ENCODE assay signal across 8 cellular contexts in genomic region chr21:33932731-33933130, GRCh38. TPM values are rescaled to one million over a fixed set of nuclear protein-coding genes. Genes with fewer than 3 reads are reported as not detected.
DNase-seq lines count a peak whose midpoint lies in the region; ATAC-seq and TF ChIP-seq lines count a peak whose summit lies in the region.

No MANE protein-coding gene starts in this region.

- H3K27ac ChIP-seq in tibial nerve, result peak overlapping the region in 3 of 4 donors; percentile 42 to 73 (median 60)

- peaks cover 0 to 19% (median 0%) of the 10 kb centered on the region in 4 donors for H3K4me1 ChIP-seq in tibial nerve

- H3K27me3 ChIP-seq in tibial nerve, result no peaks in the 10 kb centered on the region

- 98 to 100% methylated on average over 5 of the region's 5 CpGs for WGBS in tibial nerve, 2 donors

- peak overlapping the region; percentile 94 to 97 for H3K4me3 Mint-ChIP-seq in activated T-cell treated with anti-CD3 and anti-CD28 coated beads, Interleukin-2, amount 50 U/mL, for 72 hours
- peak overlapping the region; percentile 98 for H3K4me3 Mint-ChIP-seq in activated T-helper 2 cell treated with anti-CD3 and anti-CD28 coated beads, Interferon-gamma antibody, Interleukin-2, Interleukin-4, amounts not matched to agents 10 μg/mL and 5 μg/mL and 100 μg/mL, durations not matched to agents 14 hours and 24 hours and 36 hours (ENCODE audit: low read depth)
- peak overlapping the region; percentile 86 for H3K4me3 Mint-ChIP-seq in mesothelial cell of epicardium

- H3K4me3 ChIP-seq in tibial nerve, result peak overlapping the region in 1 of 4 donors; percentile 49

- no peaks in the 10 kb centered on the region for H3K36me3 ChIP-seq in tibial nerve

- no peak for DNase-seq in activated T-cell treated with anti-CD3 and anti-CD28 coated beads, Interleukin-2, amount 50 U/mL, for 72 hours
- DNase-seq in activated T-cell treated with anti-CD3 and anti-CD28 coated beads for 4 hours (no peak), mesothelial cell of epicardium (ENCODE audit: low spot score in 2 of 2, unreplicated experiment in 2 of 2) (no peak), tibial nerve (ENCODE audit: low spot score in 2 of 2) (no peak), COLO829 (ENCODE audit: low spot score) (no peak)
- no peak for DNase-seq in activated T-helper 2 cell treated with anti-CD3 and anti-CD28 coated beads, Interferon-gamma antibody, Interleukin-2, Interleukin-4, amounts not matched to agents 10 μg/mL and 5 μg/mL and 100 μg/mL, durations not matched to agents 14 hours and 24 hours and 36 hours (ENCODE audit: low spot score)

- TF ChIP-seq EP300 in tibial nerve (IDR thresholded peaks at IDR 0.05), result no peak

- peak overlapping the region; percentile 99 for H3K27ac Mint-ChIP-seq in activated T-cell treated with anti-CD3 and anti-CD28 coated beads, Interleukin-2, amount 50 U/mL, for 72 hours
- peak overlapping the region; percentile 98 for H3K27ac Mint-ChIP-seq in activated T-helper 2 cell treated with anti-CD3 and anti-CD28 coated beads, Interferon-gamma antibody, Interleukin-2, Interleukin-4, amounts not matched to agents 10 μg/mL and 5 μg/mL and 100 μg/mL, durations not matched to agents 14 hours and 24 hours and 36 hours
- peak overlapping the region; percentile 93 for H3K27ac Mint-ChIP-seq in mesothelial cell of epicardium

- no peak for TF ChIP-seq POLR2A in tibial nerve (IDR thresholded peaks at IDR 0.05)

- ATAC-seq in activated T-cell treated with anti-CD3 and anti-CD28 coated beads, Interleukin-2, amount 50 U/mL, for 72 hours (replicated peaks in 1 of 2), result no peak
- ATAC-seq in GM18861 (IDR thresholded peaks at IDR 0.05; ENCODE audit: unreplicated experiment) (no peak), GM19035 (IDR thresholded peaks at IDR 0.05; ENCODE audit: unreplicated experiment) (no peak)

- H3K9me3 Mint-ChIP-seq in activated T-cell treated with anti-CD3 and anti-CD28 coated beads, Interleukin-2, amount 50 U/mL, for 72 hours, result no peaks in the 10 kb centered on the region
- no peaks in the 10 kb centered on the region for H3K9me3 Mint-ChIP-seq in activated T-helper 2 cell treated with anti-CD3 and anti-CD28 coated beads, Interferon-gamma antibody, Interleukin-2, Interleukin-4, amounts not matched to agents 10 μg/mL and 5 μg/mL and 100 μg/mL, durations not matched to agents 14 hours and 24 hours and 36 hours
- H3K9me3 Mint-ChIP-seq in mesothelial cell of epicardium, result no peaks in the 10 kb centered on the region

- intact Hi-C loops in activated T-helper 2 cell treated with anti-CD3 and anti-CD28 coated beads, Interferon-gamma antibody, Interleukin-2, Interleukin-4, amounts not matched to agents 10 μg/mL and 5 μg/mL and 100 μg/mL, durations not matched to agents 14 hours and 24 hours and 36 hours (cut with micrococcal nuclease), result loop anchor here (2.0 kb wide), 1 partner anchor 16 kb away; no protein-coding TSS in a partner anchor

- TF ChIP-seq CTCF in mesothelial cell of epicardium (IDR thresholded peaks at IDR 0.05; ENCODE audit: unreplicated experiment) (no peak), tibial nerve (IDR thresholded peaks at IDR 0.05) (no peak)

- no peaks in the 10 kb centered on the region for H3K9me3 ChIP-seq in tibial nerve

- peaks cover 64% of the 10 kb centered on the region for H3K4me1 Mint-ChIP-seq in activated T-cell treated with anti-CD3 and anti-CD28 coated beads, Interleukin-2, amount 50 U/mL, for 72 hours (ENCODE audit: low read depth)
- peaks cover 46% of the 10 kb centered on the region for H3K4me1 Mint-ChIP-seq in activated T-helper 2 cell treated with anti-CD3 and anti-CD28 coated beads, Interferon-gamma antibody, Interleukin-2, Interleukin-4, amounts not matched to agents 10 μg/mL and 5 μg/mL and 100 μg/mL, durations not matched to agents 14 hours and 24 hours and 36 hours (ENCODE audit: low read depth)
- H3K4me1 Mint-ChIP-seq in mesothelial cell of epicardium, result peaks cover 18% of the 10 kb centered on the region

- H3K27me3 Mint-ChIP-seq in activated T-cell treated with anti-CD3 and anti-CD28 coated beads, Interleukin-2, amount 50 U/mL, for 72 hours (ENCODE audit: low read depth), result no peaks in the 10 kb centered on the region
- no peaks in the 10 kb centered on the region for H3K27me3 Mint-ChIP-seq in activated T-helper 2 cell treated with anti-CD3 and anti-CD28 coated beads, Interferon-gamma antibody, Interleukin-2, Interleukin-4, amounts not matched to agents 10 μg/mL and 5 μg/mL and 100 μg/mL, durations not matched to agents 14 hours and 24 hours and 36 hours (ENCODE audit: low read depth)
- H3K27me3 Mint-ChIP-seq in mesothelial cell of epicardium (ENCODE audit: low read depth), result no peaks in the 10 kb centered on the region

- H3K36me3 Mint-ChIP-seq in activated T-cell treated with anti-CD3 and anti-CD28 coated beads, Interleukin-2, amount 50 U/mL, for 72 hours (ENCODE audit: insufficient read depth in 2 of 2), result peaks cover 12 to 14% of the 10 kb centered on the region in 2 donors
- H3K36me3 Mint-ChIP-seq in activated T-helper 2 cell treated with anti-CD3 and anti-CD28 coated beads, Interferon-gamma antibody, Interleukin-2, Interleukin-4, amounts not matched to agents 10 μg/mL and 5 μg/mL and 100 μg/mL, durations not matched to agents 14 hours and 24 hours and 36 hours (ENCODE audit: low read depth), result peaks cover 28% of the 10 kb centered on the region
- H3K36me3 Mint-ChIP-seq in mesothelial cell of epicardium, result no peaks in the 10 kb centered on the region

RNA-seq across cellular contexts. Expression of gene ATP5PO, which starts 17.1 kb away (rescaled TPM):
- 100 to 1,000 TPM; 217 to 230 TPM for total RNA-seq in activated T-cell treated with anti-CD3 and anti-CD28 coated beads, Interleukin-2, amount 50 U/mL, for 72 hours
- 185 and 186 TPM in 2 replicates for total RNA-seq in activated T-helper 2 cell treated with anti-CD3 and anti-CD28 coated beads, Interferon-gamma antibody, Interleukin-2, Interleukin-4, amounts not matched to agents 10 μg/mL and 5 μg/mL and 100 μg/mL, durations not matched to agents 14 hours and 24 hours and 36 hours
- total RNA-seq in mesothelial cell of epicardium (156 to 159 TPM (median 158 TPM) in 3 replicates), tibial nerve (100 to 1,000 TPM; 121 to 213 (median 148) TPM)
